11 cellular contexts compared by ENCODE assay signal in the genomic region with DNA sequence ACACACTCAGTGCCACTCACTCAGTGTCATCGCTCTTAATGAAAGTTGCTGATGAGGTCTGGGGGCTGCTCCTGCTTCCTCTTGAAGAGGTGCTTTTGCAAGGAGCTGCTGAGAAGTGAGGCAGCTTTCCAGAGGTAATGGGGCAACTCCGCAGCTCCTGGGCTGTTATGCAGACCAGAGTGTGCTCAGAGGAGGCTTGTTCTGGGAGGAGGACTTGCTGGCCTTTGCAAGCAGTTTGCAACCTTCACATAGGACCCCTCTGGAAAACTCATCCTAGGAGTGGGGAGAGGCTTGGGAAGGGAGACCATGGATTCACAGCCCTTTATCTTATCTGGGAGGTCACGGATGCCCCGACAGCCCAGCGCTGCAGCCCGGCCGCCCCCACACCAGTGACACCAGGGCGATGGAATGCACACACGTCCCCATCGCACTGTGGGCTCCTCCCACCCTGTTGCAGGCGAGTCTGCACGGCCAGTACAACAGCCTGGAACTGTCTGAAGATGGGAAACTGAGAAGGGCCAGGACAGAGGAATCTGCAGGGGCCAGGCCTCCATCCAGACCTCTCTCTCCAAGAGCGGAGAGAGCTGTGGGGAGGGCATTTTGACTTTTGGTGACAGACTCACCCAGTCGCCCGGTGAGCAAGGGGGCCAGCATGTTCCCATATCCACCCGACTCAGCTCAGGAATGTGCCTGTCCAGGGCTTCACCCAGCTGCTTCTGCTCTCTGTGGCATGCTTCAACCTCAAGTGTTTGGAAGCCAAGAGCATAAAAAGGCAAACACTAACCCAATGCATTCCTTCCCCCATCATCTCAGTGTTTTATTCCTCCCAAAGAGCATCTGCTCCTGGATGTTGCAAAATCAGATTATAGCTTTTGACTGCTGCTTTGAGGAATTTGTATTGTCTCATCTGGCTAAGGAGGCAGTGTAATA.
A peak's percentile ranks its signal among the peaks of the same experiment; 100 is the strongest.
DNase-seq lines count a peak whose midpoint lies in the region; ATAC-seq, FAIRE-seq and TF ChIP-seq lines count a peak whose summit lies in the region.
"Had no signal": no experiment of that assay in that cellular context is flagged by ENCODE, and none has a peak within 500 bp of the region (broad histone marks: within the 10 kb centered on the region; RNA-seq: fewer than 3 reads in every experiment).

No MANE protein-coding gene starts in this region.

- H2BK120ac ChIP-seq in mesenchymal stem cell (ENCODE audit: low read depth, low read length) = peak overlapping the region; percentile 19

- H2AFZ ChIP-seq in mesenchymal stem cell (ENCODE audit: low read depth, low read length) = no peak overlapping the region

- no peaks in the 10 kb centered on the region for H3K9me3 ChIP-seq in mesenchymal stem cell (ENCODE audit: control insufficient read depth, low read length)

- H3K18ac ChIP-seq in mesenchymal stem cell (ENCODE audit: low read depth in 1 of 2, low read length in 2 of 2) = peak overlapping the region; percentile 89 to 90

- H3K27me3 ChIP-seq in mesenchymal stem cell (ENCODE audit: control insufficient read depth in 1 of 2, insufficient read depth in 1 of 2, low read length in 2 of 2) = no peaks in the 10 kb centered on the region
- H3K27me3 ChIP-seq: BLaER1 had no signal

- peak overlapping the region; percentile 21 for H2AK5ac ChIP-seq in mesenchymal stem cell (ENCODE audit: low read length, severe bottlenecking)

- H3K36me3 ChIP-seq in mesenchymal stem cell (ENCODE audit: control insufficient read depth in 1 of 2, insufficient read depth in 2 of 2, low read depth in 1 of 2, low read length in 2 of 2) = no peaks in the 10 kb centered on the region
- H3K36me3 ChIP-seq: BLaER1 had no signal

- peak overlapping the region; percentile 84 to 85 for H2BK12ac ChIP-seq in mesenchymal stem cell (ENCODE audit: low read length in 2 of 2)

- no peak overlapping the region for H3K23ac ChIP-seq in mesenchymal stem cell (ENCODE audit: low read length in 2 of 2)

- peaks cover 39% of the 10 kb centered on the region for H3K4me1 ChIP-seq in mesenchymal stem cell (ENCODE audit: control insufficient read depth, insufficient read depth, low read depth, low read length)

- no peak for TF ChIP-seq RAD21 in Ishikawa (IDR thresholded peaks at IDR 0.05; ENCODE audit: low read depth)

- H4K8ac ChIP-seq in mesenchymal stem cell (ENCODE audit: low read length) = peak overlapping the region; percentile 86

- no peak for TF ChIP-seq EP300 in Ishikawa (IDR thresholded peaks at IDR 0.05; ENCODE audit: borderline replicate concordance)

- peak overlapping the region in 1 of 2 experiments; percentile 19 for H3K14ac ChIP-seq in mesenchymal stem cell (ENCODE audit: low read length in 2 of 2)

- DNase-seq in 8988T (peak; percentile 90), mesenchymal stem cell (peak; percentile 96), C1 segment of cervical spinal cord (lab: John Stamatoyannopoulos, UW) (no peak)
- no peak for DNase-seq in central memory CD4-positive, alpha-beta T cell
- DNase-seq: NCI-H1048, T-helper 2 cell had no signal

- peak overlapping the region; percentile 5 to 91 for H3K4ac ChIP-seq in mesenchymal stem cell (ENCODE audit: low read depth in 1 of 2, low read length in 2 of 2)

- FAIRE-seq in endometrium (lab: Jason Lieb, UNC) = peak; percentile 77

- WGBS in mesenchymal stem cell = 6% methylated on average over 15 of the region's 16 CpGs

- peak overlapping the region; percentile 70 for H3K9ac ChIP-seq in mesenchymal stem cell (ENCODE audit: low read length)
- H3K9ac ChIP-seq: BLaER1 had no signal

- peak overlapping the region; percentile 77 for H2BK5ac ChIP-seq in mesenchymal stem cell (ENCODE audit: low read depth, low read length, poor library complexity, severe bottlenecking)

- H3K4me3 ChIP-seq in mesenchymal stem cell (ENCODE audit: insufficient read depth in 1 of 2, low read depth in 1 of 2, low read length in 2 of 2) = peak overlapping the region in 1 of 2 experiments; percentile 10
- H3K4me3 ChIP-seq: BLaER1 had no signal

- H3K4me2 ChIP-seq in mesenchymal stem cell (ENCODE audit: low read length, poor library complexity, severe bottlenecking) = peak overlapping the region; percentile 17
- H3K4me2 ChIP-seq: BLaER1 had no signal

- no peaks in the 10 kb centered on the region for H3K79me1 ChIP-seq in mesenchymal stem cell (replicated peaks; ENCODE audit: low read length, poor library complexity, severe bottlenecking)

- peak overlapping the region; percentile 70 for H2BK15ac ChIP-seq in mesenchymal stem cell (ENCODE audit: low read depth, poor library complexity, severe bottlenecking)

- ATAC-seq in GM19455 (IDR thresholded peaks at IDR 0.05; ENCODE audit: unreplicated experiment) (no peak), GM18868 (IDR thresholded peaks at IDR 0.05; ENCODE audit: unreplicated experiment) (no peak)

- H4K91ac ChIP-seq in mesenchymal stem cell (ENCODE audit: low read length) = peak overlapping the region; percentile 86

- peak overlapping the region; percentile 78 for H3K27ac ChIP-seq in mesenchymal stem cell (ENCODE audit: low read length, poor library complexity, severe bottlenecking)
- H3K27ac ChIP-seq: BLaER1 had no signal

TF ChIP-seq in Ishikawa, 13 proteins besides CTCF, POLR2A, EP300 and RAD21:
- TF ChIP-seq, protein P1, sequence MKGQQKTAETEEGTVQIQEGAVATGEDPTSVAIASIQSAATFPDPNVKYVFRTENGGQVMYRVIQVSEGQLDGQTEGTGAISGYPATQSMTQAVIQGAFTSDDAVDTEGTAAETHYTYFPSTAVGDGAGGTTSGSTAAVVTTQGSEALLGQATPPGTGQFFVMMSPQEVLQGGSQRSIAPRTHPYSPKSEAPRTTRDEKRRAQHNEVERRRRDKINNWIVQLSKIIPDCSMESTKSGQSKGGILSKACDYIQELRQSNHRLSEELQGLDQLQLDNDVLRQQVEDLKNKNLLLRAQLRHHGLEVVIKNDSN (IDR thresholded peaks at IDR 0.05) = no peak
- peak; percentile 51; the same call in 1 of the 2 replicates for TF ChIP-seq EGR1 (IDR thresholded peaks at IDR 0.05)

Comparison
In these comparisons a context has a peak if more than half of its experiments do, and no peak if none do; other contexts are left out.
1. DNase-seq: peak in 8988T (single experiment) and mesenchymal stem cell (single experiment); none in C1 segment of cervical spinal cord (0 of 14) and central memory CD4-positive, alpha-beta T cell (single experiment).